25 cellular contexts compared by ENCODE assay signal in genomic region chr17:62014526-62014925, GRCh38.
"Had no signal": no experiment of that assay in that cellular context is flagged by ENCODE, and none has a peak within 500 bp of the region (broad histone marks: within the 10 kb centered on the region; RNA-seq: fewer than 3 reads in every experiment).

No MANE protein-coding gene starts in this region.

- H3K4me1 ChIP-seq: prostate gland, spleen, testis, vagina had no signal

- H3K27ac ChIP-seq: ascending aorta, hepatocyte, ovary, prostate gland, spleen, testis, vagina had no signal

- H3K27me3 ChIP-seq: ascending aorta, hepatocyte, ovary, spleen, testis, vagina had no signal

- H3K27me3 Mint-ChIP-seq: activated B cell treated with CpG ODN at 0.5 μM for 24 hours; activated CD4-positive, alpha-beta T cell treated with anti-CD3 and anti-CD28 coated beads for 36 hours; activated naive CD4-positive, alpha-beta T cell treated with anti-CD3 and anti-CD28 coated beads, Interleukin-2, amount 50 U/mL, for 24 hours; memory B cell; natural killer cell treated with Interleukin-12 subunit alpha and Interleukin-12 subunit beta and Interleukin-15 and Interleukin-18, amount 100 ng/mL, for 72 hours; type B pancreatic cell had no signal

- FAIRE-seq: bronchial epithelial cell, endometrium, frontal cortex had no signal

- ATAC-seq: activated CD4-positive, alpha-beta T cell treated with anti-CD3 and anti-CD28 coated beads for 36 hours; natural killer cell treated with Interleukin-12 subunit alpha and Interleukin-12 subunit beta and Interleukin-15 and Interleukin-18, amount 100 ng/mL, for 72 hours had no signal

- H3K4me3 ChIP-seq: ascending aorta, hepatocyte, ovary, prostate gland, spleen, testis, vagina had no signal

- H3K9me3 Mint-ChIP-seq: activated B cell treated with CpG ODN at 0.5 μM for 24 hours; activated naive CD4-positive, alpha-beta T cell treated with anti-CD3 and anti-CD28 coated beads, Interleukin-2, amount 50 U/mL, for 24 hours; activated T-helper 1 cell treated with anti-CD3 and anti-CD28 coated beads, Interleukin-12 subunit alpha, Interleukin-12 subunit beta, Interleukin-2, Interleukin-4 antibody, amounts not matched to agents 30 ng/mL and 10 ng/mL and 1 ng/mL, durations not matched to agents 14 hours and 24 hours and 36 hours; memory B cell; natural killer cell treated with Interleukin-12 subunit alpha and Interleukin-12 subunit beta and Interleukin-15 and Interleukin-18, amount 100 ng/mL, for 72 hours; T-helper 1 cell treated with Interleukin-12 subunit alpha and Interleukin-12 subunit beta and Interleukin-4 antibody, amounts not matched to agents 30 μg/mL and 1 μg/mL, for 36 hours; type B pancreatic cell had no signal

- H3K4me3 Mint-ChIP-seq: activated B cell treated with CpG ODN at 0.5 μM for 24 hours; activated CD4-positive, alpha-beta T cell treated with anti-CD3 and anti-CD28 coated beads for 36 hours; activated naive CD4-positive, alpha-beta T cell treated with anti-CD3 and anti-CD28 coated beads, Interleukin-2, amount 50 U/mL, for 24 hours; activated T-helper 1 cell treated with anti-CD3 and anti-CD28 coated beads, Interleukin-12 subunit alpha, Interleukin-12 subunit beta, Interleukin-2, Interleukin-4 antibody, amounts not matched to agents 30 ng/mL and 10 ng/mL and 1 ng/mL, durations not matched to agents 14 hours and 24 hours and 36 hours; memory B cell; natural killer cell treated with Interleukin-12 subunit alpha and Interleukin-12 subunit beta and Interleukin-15 and Interleukin-18, amount 100 ng/mL, for 72 hours; T-helper 1 cell treated with Interleukin-12 subunit alpha and Interleukin-12 subunit beta and Interleukin-4 antibody, amounts not matched to agents 30 μg/mL and 1 μg/mL, for 36 hours; type B pancreatic cell had no signal

- H3K27ac Mint-ChIP-seq: activated B cell treated with CpG ODN at 0.5 μM for 24 hours; activated CD4-positive, alpha-beta T cell treated with anti-CD3 and anti-CD28 coated beads for 36 hours; activated naive CD4-positive, alpha-beta T cell treated with anti-CD3 and anti-CD28 coated beads, Interleukin-2, amount 50 U/mL, for 24 hours; activated T-helper 1 cell treated with anti-CD3 and anti-CD28 coated beads, Interleukin-12 subunit alpha, Interleukin-12 subunit beta, Interleukin-2, Interleukin-4 antibody, amounts not matched to agents 30 ng/mL and 10 ng/mL and 1 ng/mL, durations not matched to agents 14 hours and 24 hours and 36 hours; memory B cell; T-helper 1 cell treated with Interleukin-12 subunit alpha and Interleukin-12 subunit beta and Interleukin-4 antibody, amounts not matched to agents 30 μg/mL and 1 μg/mL, for 36 hours; type B pancreatic cell had no signal

- DNase-seq: activated B cell treated with CpG ODN at 0.5 μM for 24 hours; activated CD4-positive, alpha-beta T cell treated with anti-CD3 and anti-CD28 coated beads for 36 hours; activated CD4-positive, alpha-beta T cell treated with anti-CD3 and anti-CD28 coated beads, Interleukin-2, amount 50 U/mL, for 48 hours; activated gamma-delta T cell; effector CD4-positive, alpha-beta T cell; glutamatergic neuron; ovary; spleen; stimulated activated CD4-positive, alpha-beta T cell treated with anti-CD3 and anti-CD28 coated beads, Interleukin-4, amount 100 ng/mL, for 1 hour; stimulated activated naive CD4-positive, alpha-beta T cell; T1000; testis had no signal

- H3K36me3 ChIP-seq: ovary, prostate gland had no signal

- H3K9me3 ChIP-seq: ascending aorta, ovary, prostate gland, spleen, testis, vagina had no signal

- H3K4me1 Mint-ChIP-seq: activated B cell treated with CpG ODN at 0.5 μM for 24 hours had no signal
